8 cellular contexts compared by ENCODE assay signal in genomic region chr17:50719924-50720805, GRCh38. TPM values are rescaled to one million over a fixed set of nuclear protein-coding genes. Genes with fewer than 3 reads are reported as not detected.
DNase-seq lines count a peak whose midpoint lies in the region; ATAC-seq lines count a peak whose summit lies in the region.

No MANE protein-coding gene starts in this region.

- peak overlapping the region; percentile 97 for H3K4me3 Mint-ChIP-seq in stimulated activated naive CD8-positive, alpha-beta T cell treated with anti-CD3 and anti-CD28 coated beads, Interleukin-15, Interleukin-2, amounts not matched to agents 100 ng/mL and 50 ng/mL, for 24 hours
- peak overlapping the region; percentile 97 for H3K4me3 Mint-ChIP-seq in activated naive CD8-positive, alpha-beta T cell treated with anti-CD3 and anti-CD28 coated beads, Interleukin-2, amount 10 ng/mL, durations not matched to agents 7 days and 5 days

- no peaks in the 10 kb centered on the region for H3K27me3 ChIP-seq in layer of hippocampus (ENCODE audit: control insufficient read depth, insufficient read depth, low read length)
- H3K27me3 ChIP-seq in thymus (ENCODE audit: control insufficient read depth, insufficient read depth) = no peaks in the 10 kb centered on the region

- no peaks in the 10 kb centered on the region for H3K9me3 Mint-ChIP-seq in stimulated activated naive CD8-positive, alpha-beta T cell treated with anti-CD3 and anti-CD28 coated beads, Interleukin-15, Interleukin-2, amounts not matched to agents 100 ng/mL and 50 ng/mL, for 24 hours
- no peaks in the 10 kb centered on the region for H3K9me3 Mint-ChIP-seq in activated naive CD8-positive, alpha-beta T cell treated with anti-CD3 and anti-CD28 coated beads, Interleukin-2, amount 10 ng/mL, durations not matched to agents 7 days and 5 days

- H3K4me3 ChIP-seq in thymus (ENCODE audit: low read length) = peak overlapping the region; percentile 98

- DNase-seq in stimulated activated naive CD8-positive, alpha-beta T cell treated with anti-CD3 and anti-CD28 coated beads, Interleukin-15, Interleukin-2, amounts not matched to agents 100 U/mL and 50 U/mL, for 24 hours = no peak
- DNase-seq in activated naive CD8-positive, alpha-beta T cell treated with anti-CD3 and anti-CD28 coated beads, Interleukin-2, amount 10 ng/mL, durations not matched to agents 7 days and 5 days = no peak
- DNase-seq in activated CD8-positive, alpha-beta memory T cell treated with anti-CD3 and anti-CD28 coated beads, Interleukin-2, amount 50 U/mL, for 48 hours = no peak
- no peak for DNase-seq in NCI-H146 (lab: John Stamatoyannopoulos, UW)

- H3K27me3 Mint-ChIP-seq in stimulated activated naive CD8-positive, alpha-beta T cell treated with anti-CD3 and anti-CD28 coated beads, Interleukin-15, Interleukin-2, amounts not matched to agents 100 ng/mL and 50 ng/mL, for 24 hours = no peaks in the 10 kb centered on the region
- no peaks in the 10 kb centered on the region for H3K27me3 Mint-ChIP-seq in activated naive CD8-positive, alpha-beta T cell treated with anti-CD3 and anti-CD28 coated beads, Interleukin-2, amount 10 ng/mL, durations not matched to agents 7 days and 5 days

- peak overlapping the region; percentile 99 for H3K27ac Mint-ChIP-seq in stimulated activated naive CD8-positive, alpha-beta T cell treated with anti-CD3 and anti-CD28 coated beads, Interleukin-15, Interleukin-2, amounts not matched to agents 100 ng/mL and 50 ng/mL, for 24 hours
- H3K27ac Mint-ChIP-seq in activated naive CD8-positive, alpha-beta T cell treated with anti-CD3 and anti-CD28 coated beads, Interleukin-2, amount 10 ng/mL, durations not matched to agents 7 days and 5 days = peak overlapping the region; percentile 99

- H3K36me3 ChIP-seq in thymus (ENCODE audit: control insufficient read depth, insufficient read depth) = no peaks in the 10 kb centered on the region

- under 1% methylated on average over 25 of the region's 25 CpGs for WGBS in thymus

- peak overlapping the region; percentile 96 for H3K27ac ChIP-seq in layer of hippocampus (ENCODE audit: low read depth, low read length)
- H3K27ac ChIP-seq in thymus (ENCODE audit: low read depth) = peak overlapping the region; percentile 99

- peaks cover 18% of the 10 kb centered on the region for H3K4me1 ChIP-seq in thymus (ENCODE audit: control insufficient read depth, insufficient read depth, low read length)

- POLR2A ChIA-PET in activated naive CD8-positive, alpha-beta T cell treated with anti-CD3 and anti-CD28 coated beads, Interleukin-2, amount 10 ng/mL, durations not matched to agents 7 days and 5 days (lab: Charles Lee) = interaction anchor here (0.9 to 3.8 kb wide), 9 partner anchors 8 to 400 kb away, joined by 3 to 62 read pairs (median 5); partner anchors contain the start of genes ANKRD40, SPAG9 and TOB1

- peaks cover 27% of the 10 kb centered on the region for H3K36me3 Mint-ChIP-seq in stimulated activated naive CD8-positive, alpha-beta T cell treated with anti-CD3 and anti-CD28 coated beads, Interleukin-15, Interleukin-2, amounts not matched to agents 100 ng/mL and 50 ng/mL, for 24 hours (ENCODE audit: low read depth)
- H3K36me3 Mint-ChIP-seq in activated naive CD8-positive, alpha-beta T cell treated with anti-CD3 and anti-CD28 coated beads, Interleukin-2, amount 10 ng/mL, durations not matched to agents 7 days and 5 days = peaks cover 2% of the 10 kb centered on the region

- no peak for ATAC-seq in stimulated activated naive CD8-positive, alpha-beta T cell treated with anti-CD3 and anti-CD28 coated beads, Interleukin-15, Interleukin-2, amounts not matched to agents 100 U/mL and 50 U/mL, for 24 hours
- no peak for ATAC-seq in activated naive CD8-positive, alpha-beta T cell treated with anti-CD3 and anti-CD28 coated beads, Interleukin-2, amount 10 ng/mL, durations not matched to agents 7 days and 5 days (ENCODE audit: low read depth)
- no peak for ATAC-seq in GM18519 (IDR thresholded peaks at IDR 0.05; ENCODE audit: low FRiP score, unreplicated experiment)

- no peaks in the 10 kb centered on the region for H3K9me3 ChIP-seq in thymus (ENCODE audit: control insufficient read depth)

- peaks cover 43% of the 10 kb centered on the region for H3K4me1 Mint-ChIP-seq in stimulated activated naive CD8-positive, alpha-beta T cell treated with anti-CD3 and anti-CD28 coated beads, Interleukin-15, Interleukin-2, amounts not matched to agents 100 ng/mL and 50 ng/mL, for 24 hours (ENCODE audit: low read depth)
- H3K4me1 Mint-ChIP-seq in activated naive CD8-positive, alpha-beta T cell treated with anti-CD3 and anti-CD28 coated beads, Interleukin-2, amount 10 ng/mL, durations not matched to agents 7 days and 5 days = peaks cover 18% of the 10 kb centered on the region

RNA-seq across cellular contexts. Expression of gene LUC7L3, which starts 0.8 kb away (rescaled TPM):
- 100 to 1,000 TPM; 184 to 200 TPM for total RNA-seq in activated naive CD8-positive, alpha-beta T cell treated with anti-CD3 and anti-CD28 coated beads, Interleukin-2, amount 10 ng/mL, durations not matched to agents 7 days and 5 days
- polyA plus RNA-seq in thymus = 200 TPM

RNA-seq across cellular contexts. Expression of gene ANKRD40, which starts 12.5 kb away (rescaled TPM):
- total RNA-seq in activated naive CD8-positive, alpha-beta T cell treated with anti-CD3 and anti-CD28 coated beads, Interleukin-2, amount 10 ng/mL, durations not matched to agents 7 days and 5 days = 10 to 100 TPM; 30.3 to 31.4 TPM
- polyA plus RNA-seq in thymus = 11.9 TPM

RNA-seq across cellular contexts. Expression of gene ANKRD40CL, which starts 47.2 kb away (rescaled TPM):
- total RNA-seq in activated naive CD8-positive, alpha-beta T cell treated with anti-CD3 and anti-CD28 coated beads, Interleukin-2, amount 10 ng/mL, durations not matched to agents 7 days and 5 days = not detected
- polyA plus RNA-seq in thymus = 0.05 TPM
